28 cellular contexts compared by ENCODE assay signal in genomic region chr9:81874228-81874627, GRCh38. TPM values are rescaled to one million over a fixed set of nuclear protein-coding genes. Genes with fewer than 3 reads are reported as not detected.
A peak's percentile ranks its signal among the peaks of the same experiment; 100 is the strongest.
DNase-seq lines count a peak whose midpoint lies in the region; ATAC-seq, FAIRE-seq and TF ChIP-seq lines count a peak whose summit lies in the region.
"Had no signal": no experiment of that assay in that cellular context is flagged by ENCODE, and none has a peak within 500 bp of the region (broad histone marks: within the 10 kb centered on the region; RNA-seq: fewer than 3 reads in every experiment).

No MANE protein-coding gene starts in this region.

- DNase-seq in SK-N-SH (no peak), colonic mucosa (no peak), GM19239 (ENCODE audit: insufficient read length, low spot score) (no peak), iPS-NIHi11 (ENCODE audit: low spot score) (no peak)
- DNase-seq: AML-193; C1 segment of cervical spinal cord; CD8-positive, alpha-beta memory T cell; H9; MV-4-11; NCI-H1694; NCI-H2081; NCI-H2171; NCI-H345; NCI-H524; NCI-H774; NK-92 treated with Interleukin-12 subunit alpha and Interleukin-12 subunit beta, amount 100 ng/mL, for 24 hours had no signal

- 88% methylated on average over 6 of the region's 6 CpGs for WGBS in SK-N-SH (ENCODE audit: low lambda C conversion rate)

- 0 out of 2 replicates have a peak overlapping the region, but pooled peaks have one; percentile 26 for H3K4me2 ChIP-seq in SK-N-SH
- H3K4me2 ChIP-seq: KMS-11 had no signal

- 0 out of 4 replicates have a peak, but pooled peaks cover 0 to 6% of the 10 kb centered on the region in 2 experiments for H3K4me1 ChIP-seq in SK-N-SH (ENCODE audit: control insufficient read depth in 1 of 2, insufficient read depth in 2 of 2, low read depth in 1 of 2, low read length in 1 of 2)
- no peaks in the 10 kb centered on the region for H3K4me1 ChIP-seq in colonic mucosa
- H3K4me1 ChIP-seq in muscle layer of duodenum (ENCODE audit: control insufficient read depth in 1 of 2, insufficient read depth in 2 of 2, low read length in 2 of 2): no peaks in the 10 kb centered on the region

- POLR2A ChIA-PET in SK-N-SH (lab: Yijun Ruan, JAX): no interaction called here

- intact Hi-C loops in colonic mucosa (cut with DNase I): no loop called here

- no peak overlapping the region for H3K4me3 ChIP-seq in SK-N-SH (ENCODE audit: low read depth in 2 of 2, low read length in 1 of 2)
- no peak overlapping the region for H3K4me3 ChIP-seq in colonic mucosa
- no peak overlapping the region for H3K4me3 ChIP-seq in muscle layer of duodenum (ENCODE audit: low read depth in 1 of 2, low read length in 2 of 2)
- H3K4me3 ChIP-seq: GM23248 had no signal

- FAIRE-seq in GM19239 (lab: Jason Lieb, UNC): no peak
- FAIRE-seq: G401.6 had no signal

- H3K27me3 ChIP-seq in SK-N-SH (ENCODE audit: insufficient read depth): no peaks in the 10 kb centered on the region
- H3K27me3 ChIP-seq in colonic mucosa: no peaks in the 10 kb centered on the region
- H3K27me3 ChIP-seq in muscle layer of duodenum (ENCODE audit: low read depth, low read length): no peaks in the 10 kb centered on the region

- no peaks in the 10 kb centered on the region for H3K79me2 ChIP-seq in SK-N-SH (ENCODE audit: insufficient read depth)

- H3K9ac ChIP-seq in SK-N-SH: no peak overlapping the region
- no peak overlapping the region for H3K9ac ChIP-seq in colonic mucosa (ENCODE audit: low read depth in 2 of 2, low read length in 2 of 2)
- H3K9ac ChIP-seq: GM23248, KMS-11 had no signal

- H3K36me3 ChIP-seq in SK-N-SH (replicated peaks in 1 of 2; ENCODE audit: control insufficient read depth in 1 of 2, insufficient read depth in 2 of 2, low read length in 1 of 2) (no peaks in the 10 kb centered on the region), colonic mucosa (no peaks in the 10 kb centered on the region), muscle layer of duodenum (ENCODE audit: control insufficient read depth in 1 of 2, insufficient read depth in 2 of 2, low read length in 2 of 2) (no peaks in the 10 kb centered on the region)

- TF ChIP-seq CTCF in SK-N-SH (IDR thresholded peaks at IDR 0.05): no peak
- no peak for TF ChIP-seq CTCF in C4-2B (conservative IDR thresholded peaks at IDR 0.05)
- no peak for TF ChIP-seq CTCF in colonic mucosa (IDR thresholded peaks at IDR 0.05)

- no peaks in the 10 kb centered on the region for H3K9me2 ChIP-seq in SK-N-SH

- no peak for TF ChIP-seq EP300 in SK-N-SH (IDR thresholded peaks at IDR 0.05; ENCODE audit: borderline replicate concordance in 1 of 2, low read depth in 1 of 2, low read length in 1 of 2)

- no peak for ATAC-seq in SK-N-SH treated with all-trans-retinoic acid at 6 μM for 48 hours
- no peak for ATAC-seq in HG03571 (IDR thresholded peaks at IDR 0.05; ENCODE audit: unreplicated experiment)
- ATAC-seq: Panc1 had no signal

- no peaks in the 10 kb centered on the region for H4K20me1 ChIP-seq in SK-N-SH (ENCODE audit: insufficient read depth)

- peaks cover 14% of the 10 kb centered on the region for H3F3A ChIP-seq in SK-N-SH (replicated peaks; ENCODE audit: insufficient read depth)

- H3K9me3 ChIP-seq in SK-N-SH: no peaks in the 10 kb centered on the region
- no peaks in the 10 kb centered on the region for H3K9me3 ChIP-seq in colonic mucosa
- no peaks in the 10 kb centered on the region for H3K9me3 ChIP-seq in muscle layer of duodenum (ENCODE audit: control insufficient read depth in 1 of 2, low read length in 2 of 2)

- CTCF ChIA-PET in SK-N-SH (lab: Yijun Ruan, JAX): interaction anchor here (0.6 kb wide), 1 partner anchor 930 kb away, joined by 4 read pairs; no protein-coding TSS in a partner anchor

- H3K27ac ChIP-seq in SK-N-SH (ENCODE audit: low read depth in 2 of 2, low read length in 1 of 2) (peak overlapping the region in 1 of 2 experiments; percentile 75; a peak in 2 of 4 replicates), C4-2B (peak overlapping the region; percentile 70), colonic mucosa (peak overlapping the region; percentile 41), muscle layer of duodenum (ENCODE audit: low read length) (peak overlapping the region; percentile 20)
- H3K27ac ChIP-seq: 22Rv1, GM23248, KMS-11 had no signal

- no peak overlapping the region for H2AFZ ChIP-seq in SK-N-SH (ENCODE audit: low read depth)
- H2AFZ ChIP-seq: GM23248 had no signal

- TF ChIP-seq RAD21 in SK-N-SH (IDR thresholded peaks at IDR 0.05; ENCODE audit: low read length): no peak

TF ChIP-seq in SK-N-SH, 30 proteins besides CTCF, POLR2A, EP300 and RAD21:
- TF ChIP-seq MXI1 (IDR thresholded peaks at IDR 0.05; ENCODE audit: low read depth, low read length) (no peak), SMC3 (IDR thresholded peaks at IDR 0.05; ENCODE audit: low read depth, low read length) (no peak), GABPA (IDR thresholded peaks at IDR 0.05; ENCODE audit: low read depth) (no peak), SIN3A (IDR thresholded peaks at IDR 0.05; ENCODE audit: borderline replicate concordance, low read depth, low read length) (no peak)

TF ChIP-seq in SK-N-SH treated with all-trans-retinoic acid at 6 μM for 48 hours, 23 proteins besides CTCF, POLR2A, EP300 and RAD21:
- no peak for TF ChIP-seq ZFP3 (CRISPR knock-in tag; IDR thresholded peaks at IDR 0.05)
- no peak for TF ChIP-seq GLIS3 (CRISPR knock-in tag; IDR thresholded peaks at IDR 0.05)
- TF ChIP-seq SNAI2 (CRISPR knock-in tag; IDR thresholded peaks at IDR 0.05): no peak
- no peak for TF ChIP-seq POU6F1 (CRISPR knock-in tag; IDR thresholded peaks at IDR 0.05; ENCODE audit: borderline replicate concordance, low read depth)
- TF ChIP-seq TOX (CRISPR knock-in tag; IDR thresholded peaks at IDR 0.05; ENCODE audit: borderline replicate concordance): no peak
- TF ChIP-seq TSHZ2 (CRISPR knock-in tag; IDR thresholded peaks at IDR 0.05): no peak
- no peak for TF ChIP-seq TCF4 (CRISPR knock-in tag; IDR thresholded peaks at IDR 0.05; ENCODE audit: borderline replicate concordance)
- no peak for TF ChIP-seq ZNF8 (CRISPR knock-in tag; IDR thresholded peaks at IDR 0.05)
- TF ChIP-seq ZC3H10 (CRISPR knock-in tag; IDR thresholded peaks at IDR 0.05): no peak
- TF ChIP-seq PATZ1 (CRISPR knock-in tag; IDR thresholded peaks at IDR 0.05; ENCODE audit: borderline replicate concordance): no peak
- TF ChIP-seq CSDC2 (CRISPR knock-in tag; IDR thresholded peaks at IDR 0.05): no peak
- no peak for TF ChIP-seq OSR1 (CRISPR knock-in tag; IDR thresholded peaks at IDR 0.05)
- TF ChIP-seq ZFP30 (CRISPR knock-in tag; IDR thresholded peaks at IDR 0.05): no peak
- no peak for TF ChIP-seq ISL1 (CRISPR knock-in tag; IDR thresholded peaks at IDR 0.05)
- no peak for TF ChIP-seq ARNTL (CRISPR knock-in tag; IDR thresholded peaks at IDR 0.05; ENCODE audit: borderline replicate concordance, low read depth)

RNA-seq across cellular contexts. Expression of gene SPATA31D4, which starts 54.0 kb away (rescaled TPM):
- not detected in 2 replicates for polyA plus RNA-seq in SK-N-SH (2012; rRNA removed)
- not detected in 2 replicates for polyA plus RNA-seq in SK-N-SH (2012; cell fraction: cytosol; rRNA removed)
- not detected in 2 replicates for polyA plus RNA-seq in SK-N-SH (2012; cell fraction: nucleus; rRNA removed)
- total RNA-seq in colonic mucosa: not detected
- total RNA-seq: CD8-positive, alpha-beta memory T cell; Daoy; GM23248; H9; HT1080 had no signal
- polyA plus RNA-seq: AG04450; CD8-positive, alpha-beta memory T cell; GM23248 had no signal
